In the genomic region with DNA sequence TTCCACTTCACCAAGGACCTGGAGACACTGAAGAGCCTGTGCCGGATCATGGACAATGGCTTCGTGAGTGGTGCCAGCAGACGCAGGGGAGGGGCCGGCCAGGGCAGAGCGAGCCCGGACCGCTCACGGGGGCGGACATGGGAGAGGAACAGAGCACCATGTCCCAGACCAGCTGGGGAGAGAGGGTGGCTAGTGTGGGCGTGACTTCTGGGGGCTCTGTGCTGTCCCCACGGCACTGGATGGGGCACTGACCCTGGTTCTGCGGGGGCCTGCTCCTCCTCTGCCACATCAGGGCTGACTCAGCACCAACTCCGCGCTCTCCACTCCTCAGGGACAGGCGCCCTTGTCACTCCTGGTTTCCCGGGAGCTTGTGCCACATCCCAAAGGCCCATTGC, we compare ENCODE assay signal across 13 cellular contexts. TPM values are rescaled to one million over a fixed set of nuclear protein-coding genes. Genes with fewer than 3 reads are reported as not detected.
DNase-seq lines count a peak whose midpoint lies in the region; ATAC-seq and TF ChIP-seq lines count a peak whose summit lies in the region.
"Had no signal": no experiment of that assay in that cellular context is flagged by ENCODE, and none has a peak within 500 bp of the region (broad histone marks: within the 10 kb centered on the region; RNA-seq: fewer than 3 reads in every experiment).

No MANE protein-coding gene starts in this region.

- DNase-seq in left cardiac atrium (peak; percentile 18), left ventricle myocardium superior (no peak), mesothelial cell of epicardium (ENCODE audit: low spot score in 2 of 2, unreplicated experiment in 2 of 2) (no peak), epidermal melanocyte (ENCODE audit: insufficient read length, low spot score) (no peak), activated T-cell treated with anti-CD3 and anti-CD28 coated beads for 4 hours (no peak)
- DNase-seq in stimulated activated CD4-positive, alpha-beta T cell treated with anti-CD3 and anti-CD28 coated beads, Interleukin-4, amount 100 ng/mL, for 1 hour: no peak
- DNase-seq: activated CD8-positive, alpha-beta T cell treated with anti-CD3 and anti-CD28 coated beads for 36 hours; activated naive CD4-positive, alpha-beta T cell treated with anti-CD3 and anti-CD28 coated beads for 36 hours; AML-193; NCI-H748 treated with DMSO at 0.1 percent for 48 hours had no signal

- peak overlapping the region; percentile 6 for H3K27ac Mint-ChIP-seq in mesothelial cell of epicardium
- H3K27ac Mint-ChIP-seq: activated CD8-positive, alpha-beta T cell treated with anti-CD3 and anti-CD28 coated beads for 36 hours; T-helper 1 cell treated with Interleukin-12 subunit alpha and Interleukin-12 subunit beta and Interleukin-4 antibody, amounts not matched to agents 30 μg/mL and 1 μg/mL, for 36 hours had no signal

- H3K9me3 Mint-ChIP-seq in mesothelial cell of epicardium: no peaks in the 10 kb centered on the region
- H3K9me3 Mint-ChIP-seq: activated CD8-positive, alpha-beta T cell treated with anti-CD3 and anti-CD28 coated beads for 36 hours; activated naive CD4-positive, alpha-beta T cell treated with anti-CD3 and anti-CD28 coated beads for 36 hours; T-helper 1 cell treated with Interleukin-12 subunit alpha and Interleukin-12 subunit beta and Interleukin-4 antibody, amounts not matched to agents 30 μg/mL and 1 μg/mL, for 36 hours had no signal

- ATAC-seq in left cardiac atrium (peak in 1 of 2 donors; percentile 1), left ventricle myocardium superior (no peak), esophagus mucosa (no peak)
- ATAC-seq: activated CD8-positive, alpha-beta T cell treated with anti-CD3 and anti-CD28 coated beads for 36 hours had no signal

- intact Hi-C loops in left cardiac atrium (cut with DNase I): no loop called here
- intact Hi-C loops in left ventricle myocardium superior (cut with micrococcal nuclease): no loop called here

- peaks cover 13% of the 10 kb centered on the region for H3K36me3 Mint-ChIP-seq in mesothelial cell of epicardium

- H3K4me3 Mint-ChIP-seq in mesothelial cell of epicardium: no peak overlapping the region
- H3K4me3 Mint-ChIP-seq: activated CD8-positive, alpha-beta T cell treated with anti-CD3 and anti-CD28 coated beads for 36 hours; activated naive CD4-positive, alpha-beta T cell treated with anti-CD3 and anti-CD28 coated beads for 36 hours; T-helper 1 cell treated with Interleukin-12 subunit alpha and Interleukin-12 subunit beta and Interleukin-4 antibody, amounts not matched to agents 30 μg/mL and 1 μg/mL, for 36 hours had no signal

- H3K4me1 Mint-ChIP-seq in mesothelial cell of epicardium: peaks cover 9% of the 10 kb centered on the region

- no peak for TF ChIP-seq CTCF in mesothelial cell of epicardium (IDR thresholded peaks at IDR 0.05; ENCODE audit: unreplicated experiment)

- H3K27me3 Mint-ChIP-seq in mesothelial cell of epicardium (ENCODE audit: low read depth): no peaks in the 10 kb centered on the region
- H3K27me3 Mint-ChIP-seq: activated CD8-positive, alpha-beta T cell treated with anti-CD3 and anti-CD28 coated beads for 36 hours had no signal

- peak overlapping the region; percentile 66 for H3K27ac ChIP-seq in angular gyrus (ENCODE audit: low read depth, low read length)

RNA-seq across cellular contexts. Expression of a gene that starts 7.6 kb away (rescaled TPM):
- 100 to 1,000 TPM; 113 to 122 TPM for total RNA-seq in left cardiac atrium
- total RNA-seq in left ventricle myocardium superior: 127 TPM
- total RNA-seq in mesothelial cell of epicardium: 415 to 431 TPM (median 422 TPM) in 3 replicates
- total RNA-seq in esophagus mucosa: 58.5 TPM

RNA-seq across cellular contexts. Expression of a gene that starts 8.8 kb away (rescaled TPM):
- 10 to 100 TPM; 38.7 to 54.5 TPM for total RNA-seq in left cardiac atrium
- total RNA-seq in left ventricle myocardium superior: 39.1 TPM
- total RNA-seq in mesothelial cell of epicardium: 96.6 to 103 TPM (median 97.8 TPM) in 3 replicates
- total RNA-seq in esophagus mucosa: 29.2 TPM

RNA-seq across cellular contexts. Expression of a gene that starts 18.6 kb away (rescaled TPM):
- total RNA-seq in left cardiac atrium: 10 to 100 TPM; 33.5 to 36.6 TPM
- 41.2 TPM for total RNA-seq in left ventricle myocardium superior
- 41.8 to 45.3 TPM (median 42.5 TPM) in 3 replicates for total RNA-seq in mesothelial cell of epicardium
- total RNA-seq in esophagus mucosa: 32.7 TPM

RNA-seq across cellular contexts. Expression of a gene that starts 18.9 kb away (rescaled TPM):
- total RNA-seq in left cardiac atrium (10 to 100 TPM; 28.3 to 36.0 TPM), left ventricle myocardium superior (47.7 TPM), mesothelial cell of epicardium (46.8 to 53.7 TPM (median 49.7 TPM) in 3 replicates), esophagus mucosa (15.8 TPM)

RNA-seq across cellular contexts. Expression of a gene that starts 38.1 kb away (rescaled TPM):
- total RNA-seq in left cardiac atrium (under 1 TPM; 0.34 to 0.38 TPM), left ventricle myocardium superior (not detected), mesothelial cell of epicardium (1.3 to 1.7 TPM (median 1.6 TPM) in 3 replicates), esophagus mucosa (not detected)
